ENCODE assay signal across 1 cellular context in genomic region chr4:105808459-105809041, GRCh38.
TF ChIP-seq lines count a peak whose summit lies in the region.

No MANE protein-coding gene starts in this region.

TF ChIP-seq in SK-N-SH, 30 proteins besides CTCF, POLR2A, EP300 and RAD21 (continued from another document):
- TF ChIP-seq ZBTB33 (IDR thresholded peaks at IDR 0.05; ENCODE audit: borderline replicate concordance, low read depth) (no peak), TCF12 (IDR thresholded peaks at IDR 0.05) (peak; percentile 69), RCOR1 (IDR thresholded peaks at IDR 0.05; ENCODE audit: low read length) (no peak), JUND (IDR thresholded peaks at IDR 0.05) (peak; percentile 60), USF1 (IDR thresholded peaks at IDR 0.05; ENCODE audit: borderline replicate concordance, low read depth) (no peak), YY1 (IDR thresholded peaks at IDR 0.05; ENCODE audit: low read depth) (no peak), ELF1 (IDR thresholded peaks at IDR 0.05) (no peak), FOXM1 (IDR thresholded peaks at IDR 0.05; ENCODE audit: low read depth) (no peak), CHD2 (IDR thresholded peaks at IDR 0.05; ENCODE audit: low read length, partially characterized antibody) (no peak), RXRA (IDR thresholded peaks at IDR 0.05; ENCODE audit: borderline replicate concordance, low read depth) (no peak), POLR2AphosphoS5 (IDR thresholded peaks at IDR 0.05; ENCODE audit: low read depth, low read length) (no peak)
